8 cellular contexts compared by ENCODE assay signal in the genomic region with DNA sequence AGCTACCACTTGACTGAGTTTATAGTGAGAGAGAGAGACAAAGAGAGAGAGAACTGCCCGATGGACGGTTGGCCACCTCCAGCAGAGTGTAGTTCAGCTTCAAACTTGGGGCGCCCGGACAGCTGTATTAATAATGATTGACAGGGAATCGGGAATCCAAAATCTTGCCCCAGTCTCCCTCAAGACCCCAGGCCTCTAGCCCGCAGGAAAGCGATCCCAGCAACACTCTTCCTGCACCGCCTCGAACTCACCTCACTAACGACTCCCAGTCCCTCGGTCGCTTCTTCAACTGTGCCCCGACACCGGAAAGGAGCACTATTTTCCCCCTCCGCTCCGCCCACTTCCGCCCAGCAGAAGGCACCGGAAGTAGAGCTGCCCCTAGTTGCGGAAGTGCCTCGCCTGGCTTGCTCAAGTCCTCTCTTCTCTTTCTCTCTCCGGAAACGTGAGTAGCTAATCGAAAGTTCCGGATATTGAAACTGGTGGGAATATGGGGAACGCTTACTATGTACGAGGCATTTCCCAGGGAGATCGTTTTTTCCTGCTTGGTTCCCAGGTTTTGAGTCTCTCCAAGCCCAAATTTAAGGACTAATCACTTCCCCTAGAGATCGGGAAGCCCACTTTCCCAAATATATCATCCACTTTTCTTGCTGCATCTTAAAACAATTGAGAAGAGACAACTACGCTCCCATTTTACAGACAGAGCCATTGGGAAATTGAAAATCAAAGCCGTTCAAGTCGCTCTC. TPM values are rescaled to one million over a fixed set of nuclear protein-coding genes. Genes with fewer than 3 reads are reported as not detected.
DNase-seq lines count a peak whose midpoint lies in the region; ATAC-seq and TF ChIP-seq lines count a peak whose summit lies in the region.

A gene with protein sequence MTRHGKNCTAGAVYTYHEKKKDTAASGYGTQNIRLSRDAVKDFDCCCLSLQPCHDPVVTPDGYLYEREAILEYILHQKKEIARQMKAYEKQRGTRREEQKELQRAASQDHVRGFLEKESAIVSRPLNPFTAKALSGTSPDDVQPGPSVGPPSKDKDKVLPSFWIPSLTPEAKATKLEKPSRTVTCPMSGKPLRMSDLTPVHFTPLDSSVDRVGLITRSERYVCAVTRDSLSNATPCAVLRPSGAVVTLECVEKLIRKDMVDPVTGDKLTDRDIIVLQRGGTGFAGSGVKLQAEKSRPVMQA (minus strand): TSS at position 293 of the 743 bp plus-strand sequence. CDS start 19,865 bp downstream, outside the sequence.

- H3K27ac ChIP-seq in RWPE1, result peak within 1 kb of the TSS; percentile 70

- no peak for TF ChIP-seq CTCF in RWPE1 (conservative IDR thresholded peaks at IDR 0.05; ENCODE audit: low read depth)

- H3K27ac Mint-ChIP-seq in naive thymus-derived CD8-positive, alpha-beta T cell, result peak within 1 kb of the TSS; percentile 89 to 97 (median 93)
- peak within 1 kb of the TSS; percentile 96 for H3K27ac Mint-ChIP-seq in stimulated activated naive B cell treated with anti-CD40 and anti-IgM and Interleukin-4, amounts not matched to agents 10 μg/mL and 1 μg/mL and 100 μg/mL, for 72 hours

- no peaks in the 10 kb centered on the region for H3K9me3 Mint-ChIP-seq in naive thymus-derived CD8-positive, alpha-beta T cell
- no peaks in the 10 kb centered on the region for H3K9me3 Mint-ChIP-seq in stimulated activated naive B cell treated with anti-CD40 and anti-IgM and Interleukin-4, amounts not matched to agents 10 μg/mL and 1 μg/mL and 100 μg/mL, for 72 hours

- DNase-seq in DMS79 (lab: John Stamatoyannopoulos, UW) (peak; percentile 88), LHCN-M2 (ENCODE audit: low read depth) (peak; percentile 94), RWPE1 (ENCODE audit: low spot score) (peak; percentile 87), fibroblast of gingiva (ENCODE audit: low read depth) (peak; percentile 96)
- DNase-seq in activated T-helper 1 cell treated with anti-CD3 and anti-CD28 coated beads, Interleukin-2, amount 50 U/mL, for 16 hours (ENCODE audit: low read depth in 1 of 2, low spot score in 1 of 2), result peak; percentile 90 to 94
- peak; percentile 88 to 98 (median 96) for DNase-seq in naive thymus-derived CD8-positive, alpha-beta T cell
- peak; percentile 93 for DNase-seq in stimulated activated naive B cell treated with anti-CD40 and anti-IgM and Interleukin-4, amounts not matched to agents 10 μg/mL and 1 μg/mL and 100 μg/mL, for 72 hours

- ATAC-seq in GM21825 (IDR thresholded peaks at IDR 0.05; ENCODE audit: unreplicated experiment), result peak; percentile 79
- peak; percentile 98 to 99 for ATAC-seq in naive thymus-derived CD8-positive, alpha-beta T cell
- ATAC-seq in stimulated activated naive B cell treated with anti-CD40 and anti-IgM and Interleukin-4, amounts not matched to agents 10 μg/mL and 1 μg/mL and 100 μg/mL, for 72 hours (replicated peaks), result peak; percentile 99 to 100

- no peaks in the 10 kb centered on the region for H3K27me3 Mint-ChIP-seq in naive thymus-derived CD8-positive, alpha-beta T cell
- no peaks in the 10 kb centered on the region for H3K27me3 Mint-ChIP-seq in stimulated activated naive B cell treated with anti-CD40 and anti-IgM and Interleukin-4, amounts not matched to agents 10 μg/mL and 1 μg/mL and 100 μg/mL, for 72 hours

- peak within 1 kb of the TSS; percentile 90 to 98 (median 94) for H3K4me3 Mint-ChIP-seq in naive thymus-derived CD8-positive, alpha-beta T cell
- H3K4me3 Mint-ChIP-seq in stimulated activated naive B cell treated with anti-CD40 and anti-IgM and Interleukin-4, amounts not matched to agents 10 μg/mL and 1 μg/mL and 100 μg/mL, for 72 hours, result peak within 1 kb of the TSS; percentile 95 to 96

- peaks cover 14 to 44% (median 36%) of the 10 kb centered on the region in 4 donors for H3K4me1 Mint-ChIP-seq in naive thymus-derived CD8-positive, alpha-beta T cell
- H3K4me1 Mint-ChIP-seq in stimulated activated naive B cell treated with anti-CD40 and anti-IgM and Interleukin-4, amounts not matched to agents 10 μg/mL and 1 μg/mL and 100 μg/mL, for 72 hours, result peaks cover 12 to 41% of the 10 kb centered on the region in 2 donors

- peaks cover 0 to 21% (median 0%) of the 10 kb centered on the region in 3 donors for H3K36me3 Mint-ChIP-seq in naive thymus-derived CD8-positive, alpha-beta T cell
- H3K36me3 Mint-ChIP-seq in stimulated activated naive B cell treated with anti-CD40 and anti-IgM and Interleukin-4, amounts not matched to agents 10 μg/mL and 1 μg/mL and 100 μg/mL, for 72 hours, result peaks cover 2 to 9% of the 10 kb centered on the region in 2 donors

- CTCF ChIA-PET in RWPE1 (lab: Yijun Ruan, JAX), result interaction anchor here (0.6 to 2.7 kb wide), 3 partner anchors 10 to 434 kb away, joined by 3 to 9 read pairs (median 3); no protein-coding TSS in a partner anchor

- POLR2A ChIA-PET in RWPE1 (lab: Yijun Ruan, JAX; ENCODE audit: low non-redundant PET), result interaction anchor here (0.5 to 0.9 kb wide), 4 partner anchors 19 to 1554 kb away, joined by 3 to 9 read pairs (median 5); a partner anchor contains a TSS
- POLR2A ChIA-PET in naive thymus-derived CD8-positive, alpha-beta T cell (lab: Charles Lee), result interaction anchor here (0.5 to 3.3 kb wide), 33 partner anchors 10 to 1057 kb away, joined by 3 to 65 read pairs (median 4); a partner anchor contains a TSS

RNA-seq across cellular contexts. Expression of the gene that starts here (rescaled TPM):
- total RNA-seq in LHCN-M2 (2014; rRNA removed), result 75.2 and 76.8 TPM in 2 replicates
- polyA plus RNA-seq in LHCN-M2 (2012), result 116 TPM
- total RNA-seq in naive thymus-derived CD8-positive, alpha-beta T cell, result 100 to 1,000 TPM; 162 to 173 TPM
- polyA plus RNA-seq in naive thymus-derived CD8-positive, alpha-beta T cell, result 100 to 1,000 TPM; 662 to 854 (median 844) TPM

Comparison
In these comparisons a context has a peak if more than half of its experiments do, and no peak if none do; other contexts are left out.
1. Peak in every context shown above with its lines: DNase-seq, ATAC-seq and H3K27ac ChIP-seq.